Comparison of ENCODE assay signal across 1 cellular context in genomic region chr20:33830371-33830770, GRCh38.
TF ChIP-seq lines count a peak whose summit lies in the region.

No MANE protein-coding gene starts in this region.

TF ChIP-seq in K562, 482 proteins besides CTCF, POLR2A, EP300 and RAD21 (continued from another document):
- TF ChIP-seq PBX2 (CRISPR knock-in tag; IDR thresholded peaks at IDR 0.05; ENCODE audit: low read depth), result no peak
- TF ChIP-seq PBX2 (tag; conservative IDR thresholded peaks at IDR 0.05; ENCODE audit: low read depth), result 0 out of 2 replicates have a peak, but pooled peaks have one; percentile 27
- TF ChIP-seq DACH1 (IDR thresholded peaks at IDR 0.05; ENCODE audit: partially characterized antibody), result peak; percentile 33
- no peak for TF ChIP-seq CREB3L1 (IDR thresholded peaks at IDR 0.05; ENCODE audit: borderline replicate concordance, low read depth)
- TF ChIP-seq NR2C2 (CRISPR knock-in tag; IDR thresholded peaks at IDR 0.05), result no peak
- TF ChIP-seq NR2C2 (tag; IDR thresholded peaks at IDR 0.05), result 0 out of 2 replicates have a peak, but pooled peaks have one; percentile 11
- TF ChIP-seq THRA (IDR thresholded peaks at IDR 0.05), result peak; percentile 65; the same call in 1 of the 2 replicates
- TF ChIP-seq EGR1 (conservative IDR thresholded peaks at IDR 0.05), result peak; percentile 78
- TF ChIP-seq CBFA2T3 (IDR thresholded peaks at IDR 0.05), result peak; percentile 59
- TF ChIP-seq ATF1 (CRISPR knock-in tag; IDR thresholded peaks at IDR 0.05), result no peak
- 0 out of 2 replicates have a peak, but pooled peaks have one; percentile 13 for TF ChIP-seq ATF1 (tag; IDR thresholded peaks at IDR 0.05)
- TF ChIP-seq ZNF280A (IDR thresholded peaks at IDR 0.05; ENCODE audit: low read depth, partially characterized antibody), result no peak
- TF ChIP-seq ELF1 (tag; IDR thresholded peaks at IDR 0.05), result no peak
- 0 out of 2 replicates have a peak, but pooled peaks have one; percentile 19 for TF ChIP-seq NCOR1 (IDR thresholded peaks at IDR 0.05)
- peak; percentile 39 for TF ChIP-seq CBFA2T2 (conservative IDR thresholded peaks at IDR 0.05)
